In genomic region chr15:84749111-84749991, GRCh38 we compare ENCODE assay signal across 8 cellular contexts. TPM values are rescaled to one million over a fixed set of nuclear protein-coding genes. Genes with fewer than 3 reads are reported as not detected.
DNase-seq lines count a peak whose midpoint lies in the region; ATAC-seq and TF ChIP-seq lines count a peak whose summit lies in the region.

No MANE protein-coding gene starts in this region.

- no peaks in the 10 kb centered on the region for H3K27me3 ChIP-seq in gastroesophageal sphincter
- H3K27me3 ChIP-seq in ovary: no peaks in the 10 kb centered on the region

- H3K36me3 ChIP-seq in gastroesophageal sphincter: no peaks in the 10 kb centered on the region
- H3K36me3 ChIP-seq in ovary: no peaks in the 10 kb centered on the region

- H3K4me1 ChIP-seq in gastroesophageal sphincter (peaks cover 0 to 77% (median 16%) of the 10 kb centered on the region in 3 donors), ovary (ENCODE audit: insufficient read depth) (peaks cover 9% of the 10 kb centered on the region)

- ATAC-seq in HG02885 (IDR thresholded peaks at IDR 0.05; ENCODE audit: poor library complexity, unreplicated experiment): peak; percentile 2
- ATAC-seq in gastroesophageal sphincter: no peak
- no peak for ATAC-seq in GM19467 (IDR thresholded peaks at IDR 0.05; ENCODE audit: unreplicated experiment)

- no peak for TF ChIP-seq EP300 in gastroesophageal sphincter (IDR thresholded peaks at IDR 0.05)
- TF ChIP-seq EP300 in ovary (IDR thresholded peaks at IDR 0.05): no peak

- H3K4me3 ChIP-seq in gastroesophageal sphincter: peak overlapping the region; percentile 65 to 99
- H3K4me3 ChIP-seq in ovary: peak overlapping the region; percentile 88

- TF ChIP-seq CTCF in gastroesophageal sphincter (IDR thresholded peaks at IDR 0.05) (peak in 1 of 4 experiments; percentile 40), ovary (IDR thresholded peaks at IDR 0.05) (no peak)

- peak; percentile 29 for DNase-seq in DMS114 treated with DMSO at 0.1 percent for 48 hours (lab: John Stamatoyannopoulos, UW; ENCODE audit: unreplicated experiment)
- peak; percentile 79 for DNase-seq in activated effector memory CD4-positive, alpha-beta T cell treated with anti-CD3 and anti-CD28 coated beads, Interleukin-2, amount 50 U/mL, for 16 hours
- peak; percentile 41 to 66 (median 53) for DNase-seq in ovary
- no peak for DNase-seq in NCI-H1105 treated with DMSO at 0.1 percent for 48 hours (lab: John Stamatoyannopoulos, UW)

- WGBS in gastroesophageal sphincter (ENCODE audit: low coverage in 1 of 2), 2 donors: 2 to 17% methylated on average over 3 to 7 of the region's 15 CpGs
- WGBS in ovary, 3 donors: 8 to 11% (median 9%) methylated on average over 15 of the region's 15 CpGs

- intact Hi-C loops in ovary (cut with DNase I): loop anchor here in 3 of 4 donors (5.0 to 10.0 kb wide), 4 partner anchors 65 to 165 kb away; partner anchors contain the start of gene ALPK3 (in 1 of the 3)

- H3K27ac ChIP-seq in gastroesophageal sphincter: peak overlapping the region; percentile 91 to 99 (median 96)
- H3K27ac ChIP-seq in ovary: peak overlapping the region; percentile 87 to 95

- H3K9me3 ChIP-seq in gastroesophageal sphincter (no peaks in the 10 kb centered on the region), ovary (no peaks in the 10 kb centered on the region)

- TF ChIP-seq POLR2A in gastroesophageal sphincter (IDR thresholded peaks at IDR 0.05) (no peak), ovary (IDR thresholded peaks at IDR 0.05) (no peak)

TF ChIP-seq in PFSK-1, 5 proteins besides CTCF, POLR2A, EP300 and RAD21:
- TF ChIP-seq TAF1 (IDR thresholded peaks at IDR 0.05; ENCODE audit: borderline replicate concordance, insufficient read depth, low read length): no peak
- no peak for TF ChIP-seq SIN3A (IDR thresholded peaks at IDR 0.05; ENCODE audit: borderline replicate concordance, insufficient read depth, low read length)
- TF ChIP-seq POLR2AphosphoS5 (IDR thresholded peaks at IDR 0.05; ENCODE audit: low read depth, low read length): no peak
- TF ChIP-seq FOXP2 (optimal IDR thresholded peaks at IDR 0.05; ENCODE audit: borderline replicate concordance, extremely low read depth, extremely low read length, insufficient read depth): peak; percentile 14
- TF ChIP-seq REST (IDR thresholded peaks at IDR 0.05; ENCODE audit: insufficient read depth in 1 of 2, low read depth in 2 of 2, low read length in 2 of 2): no peak
TF ChIP-seq in PFSK-1: peak in this region for 1.

RNA-seq across cellular contexts. Expression of gene ZNF592, which starts 1.0 kb away (rescaled TPM):
- 22.5 TPM for polyA plus RNA-seq in PFSK-1 (2012; ENCODE audit: insufficient read length, low read depth)
- total RNA-seq in gastroesophageal sphincter (10 to 100 TPM; 15.7 to 26.0 (median 19.1) TPM), ovary (10 to 100 TPM; 10.9 to 37.3 (median 28.5) TPM)
- polyA plus RNA-seq in ovary: 10 to 100 TPM; 12.1 to 14.1 TPM

RNA-seq across cellular contexts. Expression of gene SEC11A, which starts 33.4 kb away (rescaled TPM):
- polyA plus RNA-seq in PFSK-1 (2012; ENCODE audit: insufficient read length, low read depth): 147 TPM
- 100 to 1,000 TPM in 2 of 4 donors, 10 to 100 TPM in 2; 63.3 to 139 (median 99.4) TPM for total RNA-seq in gastroesophageal sphincter
- total RNA-seq in ovary: 100 to 1,000 TPM; 118 to 187 (median 146) TPM
- 100 to 1,000 TPM; 227 to 237 TPM for polyA plus RNA-seq in ovary
